Comparison of ENCODE assay signal across 8 cellular contexts in genomic region chr9:128552744-128553221, GRCh38. TPM values are rescaled to one million over a fixed set of nuclear protein-coding genes. Genes with fewer than 3 reads are reported as not detected.
DNase-seq lines count a peak whose midpoint lies in the region; ATAC-seq and TF ChIP-seq lines count a peak whose summit lies in the region.

No MANE protein-coding gene starts in this region.

- no peaks in the 10 kb centered on the region for H3K9me3 ChIP-seq in RWPE2 (ENCODE audit: severe bottlenecking)

- DNase-seq in CD1c-positive myeloid dendritic cell (ENCODE audit: extremely low spot score) (peak; percentile 73), RWPE2 (ENCODE audit: low spot score) (no peak), cardiac fibroblast (ENCODE audit: low read depth in 2 of 2) (peak; percentile 26 to 47), left lobe of liver (ENCODE audit: low spot score) (peak; percentile 71), NCI-H1694 treated with DMSO at 0.1 percent for 48 hours (lab: John Stamatoyannopoulos, UW) (no peak)
- peak; percentile 52 to 66 for DNase-seq in stimulated activated CD4-positive, alpha-beta T cell treated with anti-CD3 and anti-CD28 coated beads, Interleukin-2, amount 100 ng/mL, for 24 hours

- no peaks in the 10 kb centered on the region for H3K27me3 ChIP-seq in RWPE2 (ENCODE audit: insufficient read depth, poor library complexity, severe bottlenecking)

- no peak for TF ChIP-seq CTCF in RWPE2 (IDR thresholded peaks at IDR 0.05; ENCODE audit: poor library complexity, severe bottlenecking)
- TF ChIP-seq CTCF in cardiac fibroblast (IDR thresholded peaks at IDR 0.05; ENCODE audit: low read depth, low read length), result no peak

- peak overlapping the region; percentile 75 for H3K27ac ChIP-seq in RWPE2 (ENCODE audit: poor library complexity, severe bottlenecking)

- peak overlapping the region; percentile 85 for H3K4me3 ChIP-seq in RWPE2 (ENCODE audit: severe bottlenecking)
- peak overlapping the region; percentile 64 to 85 for H3K4me3 ChIP-seq in cardiac fibroblast (replicated peaks in 1 of 2; ENCODE audit: low read depth in 2 of 2, low read length in 2 of 2)

- H3K36me3 ChIP-seq in RWPE2 (ENCODE audit: low read depth), result no peaks in the 10 kb centered on the region

- ATAC-seq in GM19025 (IDR thresholded peaks at IDR 0.05; ENCODE audit: low read depth, unreplicated experiment) (peak; percentile 22), HG03280 (IDR thresholded peaks at IDR 0.05; ENCODE audit: unreplicated experiment) (peak; percentile 30), RWPE2 (ENCODE audit: low read depth) (peak; percentile 6), left lobe of liver (peak; percentile 53)

- H3K4me1 ChIP-seq in RWPE2 (ENCODE audit: insufficient read depth, poor library complexity, severe bottlenecking), result peaks cover 30% of the 10 kb centered on the region

RNA-seq across cellular contexts. Expression of gene SPTAN1, which starts 0.4 kb away (rescaled TPM):
- 75.7 TPM for total RNA-seq in left lobe of liver

RNA-seq across cellular contexts. Expression of gene GLE1, which starts 48.3 kb away (rescaled TPM):
- 12.3 TPM for total RNA-seq in left lobe of liver

Comparison
In these comparisons a context has a peak if more than half of its experiments do, and no peak if none do; other contexts are left out.
1. DNase-seq: peak in CD1c-positive myeloid dendritic cell (single experiment), cardiac fibroblast (2 of 2), left lobe of liver (single experiment) and stimulated activated CD4-positive, alpha-beta T cell treated with anti-CD3 and anti-CD28 coated beads, Interleukin-2, amount 100 ng/mL, for 24 hours (2 of 2); none in RWPE2 (single experiment) and NCI-H1694 treated with DMSO at 0.1 percent for 48 hours (single experiment).
2. Peak in every context shown above with its lines, with median percentiles within 50 percentile points of each other: ATAC-seq.